In the genomic region with DNA sequence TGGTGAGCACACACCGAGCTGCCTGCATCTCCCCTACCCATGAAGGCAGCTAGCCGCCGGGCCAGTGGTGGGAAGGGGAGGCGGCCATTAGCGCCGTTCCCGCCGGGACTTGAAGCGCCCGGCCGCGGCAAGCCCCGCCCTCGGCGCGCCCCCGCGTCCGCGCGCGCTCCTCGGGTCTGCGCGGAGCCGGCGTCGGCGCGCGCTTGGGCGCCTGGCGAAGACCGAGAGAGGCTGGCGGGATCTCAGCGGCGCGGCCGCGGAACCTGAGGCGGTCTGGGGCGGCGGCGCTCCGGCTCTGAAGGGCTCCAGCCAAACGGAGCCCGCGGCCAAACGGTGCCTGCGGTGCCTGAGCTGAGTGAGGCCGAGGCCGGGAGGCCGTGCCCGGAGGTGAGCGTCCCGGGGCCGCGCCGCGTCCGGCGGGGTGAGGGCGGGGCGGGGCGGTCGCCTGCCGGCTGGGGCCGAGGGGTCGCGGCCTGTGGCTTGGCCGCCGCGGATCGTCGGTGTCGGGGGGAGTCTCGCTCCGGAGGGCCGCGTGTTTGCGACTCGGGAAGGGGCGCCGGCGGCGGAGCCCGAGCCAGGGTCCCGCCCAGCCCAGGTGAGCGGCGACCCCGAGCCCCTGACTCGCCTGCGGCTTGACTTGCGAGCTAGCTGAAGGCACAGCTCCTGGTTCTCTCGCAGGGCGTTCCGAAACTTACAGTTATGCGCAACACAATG, we compare ENCODE assay signal across 8 cellular contexts. TPM values are rescaled to one million over a fixed set of nuclear protein-coding genes. Genes with fewer than 3 reads are reported as not detected.
DNase-seq lines count a peak whose midpoint lies in the region; ATAC-seq, FAIRE-seq and TF ChIP-seq lines count a peak whose summit lies in the region.

A gene with protein sequence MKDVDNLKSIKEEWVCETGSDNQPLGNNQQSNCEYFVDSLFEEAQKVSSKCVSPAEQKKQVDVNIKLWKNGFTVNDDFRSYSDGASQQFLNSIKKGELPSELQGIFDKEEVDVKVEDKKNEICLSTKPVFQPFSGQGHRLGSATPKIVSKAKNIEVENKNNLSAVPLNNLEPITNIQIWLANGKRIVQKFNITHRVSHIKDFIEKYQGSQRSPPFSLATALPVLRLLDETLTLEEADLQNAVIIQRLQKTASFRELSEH (plus strand): TSS at position 202 of the 714 bp plus-strand sequence. CDS start 17,852 bp downstream, outside the sequence.

- peaks cover 10 to 14% of the 10 kb centered on the region in 2 experiments; a peak in 3 of 4 replicates for H3K4me1 ChIP-seq in SK-N-SH (ENCODE audit: control insufficient read depth in 1 of 2, insufficient read depth in 2 of 2, low read depth in 1 of 2, low read length in 1 of 2)
- H3K4me1 ChIP-seq in osteoblast (ENCODE audit: insufficient read depth, low read length) = peaks cover 20% of the 10 kb centered on the region
- peaks cover 8 to 32% of the 10 kb centered on the region in 2 donors for H3K4me1 ChIP-seq in thoracic aorta (ENCODE audit: control insufficient read depth in 1 of 2, low read depth in 2 of 2)

- no peak for TF ChIP-seq CTCF in LNCaP clone FGC (IDR thresholded peaks at IDR 0.05; ENCODE audit: control insufficient read depth, extremely low read depth, insufficient read depth)
- no peak for TF ChIP-seq CTCF in SK-N-SH (IDR thresholded peaks at IDR 0.05)
- TF ChIP-seq CTCF in osteoblast (IDR thresholded peaks at IDR 0.05; ENCODE audit: extremely low read depth, low read depth, low read length) = no peak
- TF ChIP-seq CTCF in thoracic aorta (IDR thresholded peaks at IDR 0.05) = no peak

- H3K27ac Mint-ChIP-seq in activated naive CD4-positive, alpha-beta T cell treated with anti-CD3 and anti-CD28 coated beads, Interleukin-2, amount 50 U/mL, for 24 hours = peak within 1 kb of the TSS; percentile 86

- DNase-seq in GF-D8 (lab: John Stamatoyannopoulos, UW) (peak; percentile 27), H54 (ENCODE audit: insufficient read length, low spot score) (peak; percentile 71), LNCaP clone FGC (ENCODE audit: low read depth) (no peak), SK-N-SH (peak; percentile 97), glomerular visceral epithelial cell (ENCODE audit: extremely low spot score) (peak; percentile 82), osteoblast (ENCODE audit: insufficient read length, low spot score, missing footprints) (peak; percentile 99), thoracic aorta (ENCODE audit: low spot score) (no peak)

- H3K9me3 Mint-ChIP-seq in activated naive CD4-positive, alpha-beta T cell treated with anti-CD3 and anti-CD28 coated beads, Interleukin-2, amount 50 U/mL, for 24 hours = no peaks in the 10 kb centered on the region

- no peak for FAIRE-seq in H54 (lab: Jason Lieb, UNC)

- CTCF ChIA-PET in SK-N-SH (lab: Yijun Ruan, JAX) = interaction anchor here (0.6 to 3.3 kb wide), 5 partner anchors 11 to 144 kb away, joined by 3 to 42 read pairs (median 8); partner anchors contain the start of genes ATAD2B and TP53I3

- H2AFZ ChIP-seq in SK-N-SH (ENCODE audit: low read depth) (peak within 1 kb of the TSS; percentile 93), osteoblast (ENCODE audit: low read length) (peak within 1 kb of the TSS; percentile 98)

- H3K4me3 Mint-ChIP-seq in activated naive CD4-positive, alpha-beta T cell treated with anti-CD3 and anti-CD28 coated beads, Interleukin-2, amount 50 U/mL, for 24 hours = peak within 1 kb of the TSS; percentile 96

- POLR2A ChIA-PET in SK-N-SH (lab: Yijun Ruan, JAX) = interaction anchor here (0.9 to 4.5 kb wide), 9 partner anchors 13 to 661 kb away, joined by 3 to 53 read pairs (median 4); partner anchors contain the start of genes ATAD2B, SF3B6, TP53I3 and WDCP

- H3K79me2 ChIP-seq in SK-N-SH (ENCODE audit: insufficient read depth) (peaks cover 48% of the 10 kb centered on the region), osteoblast (ENCODE audit: insufficient read depth, low read length) (peaks cover 41% of the 10 kb centered on the region)

- H3K4me2 ChIP-seq in SK-N-SH (peak within 1 kb of the TSS; percentile 84), osteoblast (ENCODE audit: insufficient read depth, low read length) (peak within 1 kb of the TSS; percentile 99)

- H3K36me3 ChIP-seq in SK-N-SH (replicated peaks in 1 of 2; ENCODE audit: control insufficient read depth in 1 of 2, insufficient read depth in 2 of 2, low read length in 1 of 2) = peaks cover 0 to 6% of the 10 kb centered on the region in 2 experiments
- no peaks in the 10 kb centered on the region for H3K36me3 ChIP-seq in osteoblast (ENCODE audit: insufficient read depth, low read length)
- no peaks in the 10 kb centered on the region for H3K36me3 ChIP-seq in thoracic aorta

- H4K20me1 ChIP-seq in SK-N-SH (ENCODE audit: insufficient read depth) = peaks cover 10% of the 10 kb centered on the region; the same call in 1 of the 2 replicates
- peaks cover 5% of the 10 kb centered on the region for H4K20me1 ChIP-seq in osteoblast (ENCODE audit: insufficient read depth, low read length)

- peak; percentile 50 for TF ChIP-seq POLR2A in H54 (IDR thresholded peaks at IDR 0.05; ENCODE audit: low read depth, low read length)

- peak within 1 kb of the TSS; percentile 57 for H3K4me3 ChIP-seq in LNCaP clone FGC (ENCODE audit: low read depth, low read length)
- peak within 1 kb of the TSS; percentile 73 to 91 for H3K4me3 ChIP-seq in SK-N-SH (ENCODE audit: low read depth in 2 of 2, low read length in 1 of 2)
- peak within 1 kb of the TSS; percentile 79 for H3K4me3 ChIP-seq in osteoblast (ENCODE audit: insufficient read depth, low read length)
- peak within 1 kb of the TSS; percentile 94 for H3K4me3 ChIP-seq in thoracic aorta

- H3K9me3 ChIP-seq in SK-N-SH (no peaks in the 10 kb centered on the region), osteoblast (ENCODE audit: low read depth, low read length) (no peaks in the 10 kb centered on the region), thoracic aorta (no peaks in the 10 kb centered on the region)

- H3F3A ChIP-seq in SK-N-SH (replicated peaks; ENCODE audit: insufficient read depth) = peaks cover 11% of the 10 kb centered on the region

- H3K27me3 Mint-ChIP-seq in activated naive CD4-positive, alpha-beta T cell treated with anti-CD3 and anti-CD28 coated beads, Interleukin-2, amount 50 U/mL, for 24 hours = no peaks in the 10 kb centered on the region

- H3K9ac ChIP-seq in SK-N-SH = peak within 1 kb of the TSS; percentile 69

- WGBS in SK-N-SH (ENCODE audit: low lambda C conversion rate) = 0% methylated on average over 16 of the region's 98 CpGs

- H3K9me2 ChIP-seq in SK-N-SH = no peaks in the 10 kb centered on the region

- TF ChIP-seq RAD21 in SK-N-SH (IDR thresholded peaks at IDR 0.05; ENCODE audit: low read length) = no peak

- TF ChIP-seq EP300 in SK-N-SH (IDR thresholded peaks at IDR 0.05; ENCODE audit: borderline replicate concordance in 1 of 2, low read depth in 1 of 2, low read length in 1 of 2) = no peak

- no peaks in the 10 kb centered on the region for H3K36me3 Mint-ChIP-seq in activated naive CD4-positive, alpha-beta T cell treated with anti-CD3 and anti-CD28 coated beads, Interleukin-2, amount 50 U/mL, for 24 hours

- peaks cover 30% of the 10 kb centered on the region for H3K4me1 Mint-ChIP-seq in activated naive CD4-positive, alpha-beta T cell treated with anti-CD3 and anti-CD28 coated beads, Interleukin-2, amount 50 U/mL, for 24 hours

- peak; percentile 63 for ATAC-seq in thoracic aorta (ENCODE audit: insufficient number of reproducible peaks, low FRiP score, low read depth)

- H3K27ac ChIP-seq in SK-N-SH (ENCODE audit: low read depth in 2 of 2, low read length in 1 of 2) (peak within 1 kb of the TSS; percentile 63 to 88), osteoblast (ENCODE audit: low read depth, low read length) (peak within 1 kb of the TSS; percentile 61), thoracic aorta (peak within 1 kb of the TSS; percentile 84)

- H3K27me3 ChIP-seq in SK-N-SH (ENCODE audit: insufficient read depth) (no peaks in the 10 kb centered on the region), osteoblast (ENCODE audit: insufficient read depth, low read length) (no peaks in the 10 kb centered on the region), thoracic aorta (replicated peaks; ENCODE audit: insufficient read depth) (no peaks in the 10 kb centered on the region)

TF ChIP-seq in SK-N-SH, 30 proteins besides CTCF, POLR2A, EP300 and RAD21 (continues in another document):
- peak; percentile 68; the same call in 1 of the 2 replicates for TF ChIP-seq SIN3A (IDR thresholded peaks at IDR 0.05; ENCODE audit: borderline replicate concordance, low read depth, low read length)
- no peak for TF ChIP-seq RXRA (IDR thresholded peaks at IDR 0.05; ENCODE audit: borderline replicate concordance, low read depth)
- TF ChIP-seq YY1 (IDR thresholded peaks at IDR 0.05; ENCODE audit: low read depth) = peak; percentile 82
- 0 out of 2 replicates have a peak, but pooled peaks have one; percentile 31 for TF ChIP-seq MXI1 (IDR thresholded peaks at IDR 0.05; ENCODE audit: low read depth, low read length)
- no peak for TF ChIP-seq FOXM1 (IDR thresholded peaks at IDR 0.05; ENCODE audit: low read depth)
- TF ChIP-seq NRF1 (IDR thresholded peaks at IDR 0.05; ENCODE audit: low read depth, low read length) = peak; percentile 48; the same call in 1 of the 2 replicates
- no peak for TF ChIP-seq RCOR1 (IDR thresholded peaks at IDR 0.05; ENCODE audit: low read length)
- TF ChIP-seq IRF3 (IDR thresholded peaks at IDR 0.05; ENCODE audit: low read depth, low read length) = no peak
- TF ChIP-seq USF2 (IDR thresholded peaks at IDR 0.05; ENCODE audit: borderline replicate concordance, low read depth, low read length) = no peak
- peak; percentile 82 for TF ChIP-seq POLR2AphosphoS5 (IDR thresholded peaks at IDR 0.05; ENCODE audit: low read depth, low read length)

RNA-seq across cellular contexts. Expression of the gene that starts here (rescaled TPM):
- polyA plus RNA-seq in SK-N-SH (2012; rRNA removed) = 5.8 and 7.1 TPM in 2 replicates
- polyA plus RNA-seq in SK-N-SH (2012; cell fraction: cytosol; rRNA removed) = 10.7 and 11.5 TPM in 2 replicates
- 3.4 and 3.6 TPM in 2 replicates for polyA plus RNA-seq in SK-N-SH (2012; cell fraction: nucleus; rRNA removed)
- 10.9 and 13.8 TPM in 2 replicates for total RNA-seq in osteoblast
- 10 to 100 TPM in 1 of 2 donors, 1 to 10 TPM in 1; 6.1 to 18.8 TPM for total RNA-seq in thoracic aorta

Comparison
In these comparisons a context has a peak if more than half of its experiments do, and no peak if none do; other contexts are left out.
1. DNase-seq: peak in GF-D8 (single experiment), H54 (single experiment), SK-N-SH (single experiment), glomerular visceral epithelial cell (single experiment) and osteoblast (single experiment); none in LNCaP clone FGC (single experiment) and thoracic aorta (single experiment).
2. Peak in every context shown above with its lines, with median percentiles within 50 percentile points of each other: H3K4me3 ChIP-seq and H3K27ac ChIP-seq.